ENCODE assay signal across 11 cellular contexts in genomic region chr17:44967026-44967906, GRCh38. TPM values are rescaled to one million over a fixed set of nuclear protein-coding genes. Genes with fewer than 3 reads are reported as not detected.
DNase-seq lines count a peak whose midpoint lies in the region.
"Had no signal": no experiment of that assay in that cellular context is flagged by ENCODE, and none has a peak within 500 bp of the region (broad histone marks: within the 10 kb centered on the region; RNA-seq: fewer than 3 reads in every experiment).

No MANE protein-coding gene starts in this region.

- H3K27me3 Mint-ChIP-seq in activated naive CD4-positive, alpha-beta T cell treated with anti-CD3 and anti-CD28 coated beads, Interleukin-2, amount 50 U/mL, for 24 hours, result peaks cover 33% of the 10 kb centered on the region

- H3K27ac Mint-ChIP-seq in activated naive CD4-positive, alpha-beta T cell treated with anti-CD3 and anti-CD28 coated beads, Interleukin-2, amount 50 U/mL, for 24 hours, result no peak overlapping the region
- H3K27ac Mint-ChIP-seq: activated naive CD8-positive, alpha-beta T cell treated with anti-CD3 and anti-CD28 coated beads, Interleukin-2, amount 10 ng/mL, durations not matched to agents 7 days and 5 days; stimulated activated naive CD8-positive, alpha-beta T cell treated with anti-CD3 and anti-CD28 coated beads, Interleukin-15, Interleukin-2, amounts not matched to agents 100 ng/mL and 50 ng/mL, for 24 hours had no signal

- WGBS in thymus, result 9% methylated on average over 76 of the region's 76 CpGs

- H3K4me3 Mint-ChIP-seq in activated naive CD4-positive, alpha-beta T cell treated with anti-CD3 and anti-CD28 coated beads, Interleukin-2, amount 50 U/mL, for 24 hours, result peak overlapping the region; percentile 42

- H3K9ac ChIP-seq in iPS-20b (ENCODE audit: low read depth, low read length), result no peak overlapping the region

- H3K36me3 ChIP-seq in SJSA1, result no peaks in the 10 kb centered on the region
- no peaks in the 10 kb centered on the region for H3K36me3 ChIP-seq in iPS-20b (ENCODE audit: insufficient read depth, low read depth, low read length)
- H3K36me3 ChIP-seq in thymus (ENCODE audit: control insufficient read depth, insufficient read depth), result no peaks in the 10 kb centered on the region

- no peak overlapping the region for H3K27ac ChIP-seq in SJSA1
- no peak overlapping the region for H3K27ac ChIP-seq in iPS-20b (ENCODE audit: low read length)
- no peak overlapping the region for H3K27ac ChIP-seq in thymus (ENCODE audit: low read depth)

- H3K9me3 Mint-ChIP-seq in activated naive CD4-positive, alpha-beta T cell treated with anti-CD3 and anti-CD28 coated beads, Interleukin-2, amount 50 U/mL, for 24 hours, result no peaks in the 10 kb centered on the region
- H3K9me3 Mint-ChIP-seq: activated naive CD8-positive, alpha-beta T cell treated with anti-CD3 and anti-CD28 coated beads, Interleukin-2, amount 10 ng/mL, durations not matched to agents 7 days and 5 days; stimulated activated naive CD8-positive, alpha-beta T cell treated with anti-CD3 and anti-CD28 coated beads, Interleukin-15, Interleukin-2, amounts not matched to agents 100 ng/mL and 50 ng/mL, for 24 hours had no signal

- H3K9me3 ChIP-seq in SJSA1 (replicated peaks), result peaks cover 8% of the 10 kb centered on the region
- H3K9me3 ChIP-seq in iPS-20b (ENCODE audit: insufficient read depth, low read depth, low read length), result no peaks in the 10 kb centered on the region
- H3K9me3 ChIP-seq in thymus (ENCODE audit: control insufficient read depth), result no peaks in the 10 kb centered on the region

- H3K36me3 Mint-ChIP-seq in activated naive CD4-positive, alpha-beta T cell treated with anti-CD3 and anti-CD28 coated beads, Interleukin-2, amount 50 U/mL, for 24 hours, result no peaks in the 10 kb centered on the region
- H3K36me3 Mint-ChIP-seq: activated naive CD8-positive, alpha-beta T cell treated with anti-CD3 and anti-CD28 coated beads, Interleukin-2, amount 10 ng/mL, durations not matched to agents 7 days and 5 days had no signal

- H3K27me3 ChIP-seq in SJSA1 (replicated peaks) (peaks cover 30% of the 10 kb centered on the region), iPS-20b (ENCODE audit: insufficient read depth, low read length) (peaks cover 83% of the 10 kb centered on the region), thymus (ENCODE audit: control insufficient read depth, insufficient read depth) (peaks cover 70% of the 10 kb centered on the region)

- peaks cover 32% of the 10 kb centered on the region for H3K4me1 Mint-ChIP-seq in activated naive CD4-positive, alpha-beta T cell treated with anti-CD3 and anti-CD28 coated beads, Interleukin-2, amount 50 U/mL, for 24 hours

- peak overlapping the region; percentile 23 for H3K4me3 ChIP-seq in SJSA1
- peak overlapping the region; percentile 54; the same call in 1 of the 2 replicates for H3K4me3 ChIP-seq in iPS-20b (ENCODE audit: low read length)
- peak overlapping the region; percentile 47 for H3K4me3 ChIP-seq in thymus (ENCODE audit: low read length)

- H3K4me1 ChIP-seq in SJSA1 (replicated peaks), result peaks cover 33% of the 10 kb centered on the region
- H3K4me1 ChIP-seq in iPS-20b (ENCODE audit: insufficient read depth, low read length), result peaks cover 20% of the 10 kb centered on the region; the same call in 1 of the 2 replicates
- H3K4me1 ChIP-seq in thymus (ENCODE audit: control insufficient read depth, insufficient read depth, low read length), result peaks cover 17% of the 10 kb centered on the region

- DNase-seq in activated naive CD4-positive, alpha-beta T cell treated with anti-CD3 and anti-CD28 coated beads, Interleukin-2, amount 50 U/mL, for 16 hours, result no peak
- DNase-seq in SJSA1 (ENCODE audit: low read depth in 1 of 2, low spot score in 2 of 2), result no peak
- no peak for DNase-seq in NK-92 treated with Interleukin-12 subunit alpha and Interleukin-12 subunit beta, amount 100 ng/mL, for 24 hours (lab: John Stamatoyannopoulos, UW)
- DNase-seq in NCI-H1694 treated with DMSO at 0.1 percent for 48 hours (lab: John Stamatoyannopoulos, UW), result no peak
- DNase-seq in DMS153 treated with DMSO at 0.1 percent for 48 hours (lab: John Stamatoyannopoulos, UW; ENCODE audit: unreplicated experiment), result no peak

RNA-seq across cellular contexts. Expression of gene C1QL1, which starts 0.8 kb away (rescaled TPM):
- 5.2 TPM in 1 of 2 replicates, not detected in the other for total RNA-seq in SJSA1 (2014; rRNA removed; shearing (Covaris generic))
- 0.23 TPM for polyA plus RNA-seq in thymus
- total RNA-seq: activated naive CD8-positive, alpha-beta T cell treated with anti-CD3 and anti-CD28 coated beads, Interleukin-2, amount 10 ng/mL, durations not matched to agents 7 days and 5 days had no signal

RNA-seq across cellular contexts. Expression of gene KIF18B, which starts 19.7 kb away (rescaled TPM):
- 7.8 and 14.0 TPM in 2 replicates for total RNA-seq in SJSA1 (2014; rRNA removed; shearing (Covaris generic))
- 2.4 TPM for polyA plus RNA-seq in thymus

RNA-seq across cellular contexts. Expression of gene GFAP, which starts 52.0 kb away (rescaled TPM):
- not detected in 2 replicates for total RNA-seq in SJSA1 (2014; rRNA removed; shearing (Covaris generic))
- 0.43 TPM for polyA plus RNA-seq in thymus
- total RNA-seq: activated naive CD8-positive, alpha-beta T cell treated with anti-CD3 and anti-CD28 coated beads, Interleukin-2, amount 10 ng/mL, durations not matched to agents 7 days and 5 days; T-helper 2 cell treated with Interferon-gamma antibody and Interleukin-4, amounts not matched to agents 100 ng/mL and 5 ng/mL, for 36 hours had no signal
